In genomic region chr2:190781604-190782198, GRCh38 we compare ENCODE assay signal across 8 cellular contexts.
DNase-seq lines count a peak whose midpoint lies in the region; ATAC-seq and TF ChIP-seq lines count a peak whose summit lies in the region.

No MANE protein-coding gene starts in this region.

- H3K79me2 ChIP-seq in OCI-LY1 (ENCODE audit: insufficient read depth, low read length): no peaks in the 10 kb centered on the region

- peak; percentile 60 to 87 for TF ChIP-seq CTCF in Caco-2 (IDR thresholded peaks at IDR 0.05; ENCODE audit: insufficient read depth in 1 of 2, low read depth in 1 of 2, low read length in 1 of 2, severe bottlenecking in 1 of 2, unreplicated experiment in 1 of 2)
- TF ChIP-seq CTCF in HL-60 (IDR thresholded peaks at IDR 0.05; ENCODE audit: insufficient read depth, low read length): peak; percentile 6
- TF ChIP-seq CTCF in OCI-LY1 (IDR thresholded peaks at IDR 0.05; ENCODE audit: low read length): peak; percentile 43
- peak; percentile 57 for TF ChIP-seq CTCF in fibroblast of villous mesenchyme (IDR thresholded peaks at IDR 0.05; ENCODE audit: insufficient read depth, low read depth, low read length)

- BruUV-seq in Caco-2 (replicated peaks; lab: Mats Ljungman, UMichigan): no TSS peak

- no peaks in the 10 kb centered on the region for H3K36me3 Mint-ChIP-seq in Caco-2 (ENCODE audit: insufficient read depth, unreplicated experiment)

- no peak overlapping the region for H3K4me2 ChIP-seq in OCI-LY1 (ENCODE audit: low read length)

- CTCF ChIA-PET in Caco-2 (lab: Charles Lee): interaction anchor here (0.8 kb wide), 1 partner anchor 166 kb away, joined by 3 read pairs; no protein-coding TSS in a partner anchor

- H2AFZ ChIP-seq in OCI-LY1 (ENCODE audit: low read length): no peak overlapping the region

- POLR2A ChIA-PET in Caco-2 (lab: Charles Lee): no interaction called here

- no peak overlapping the region for H3K4me3 Mint-ChIP-seq in Caco-2 (ENCODE audit: unreplicated experiment)

- no peaks in the 10 kb centered on the region for H3K27me3 Mint-ChIP-seq in Caco-2 (ENCODE audit: insufficient read depth, unreplicated experiment)

- peaks cover 40% of the 10 kb centered on the region for H3K4me1 Mint-ChIP-seq in Caco-2 (ENCODE audit: low read depth, unreplicated experiment)

- DNase-seq in Caco-2: peak; percentile 63 to 75
- DNase-seq in HL-60 (ENCODE audit: low read depth in 1 of 2, low spot score in 1 of 2): peak; percentile 28 to 57
- peak; percentile 48 to 65 for DNase-seq in activated T-cell treated with anti-CD3 and anti-CD28 coated beads, Interleukin-2, amount 50 U/mL, for 48 hours
- peak; percentile 78 for DNase-seq in fibroblast of villous mesenchyme (ENCODE audit: low read depth)
- peak; percentile 40 for DNase-seq in pons (ENCODE audit: low spot score)

- peak overlapping the region; percentile 58 for H3K27ac Mint-ChIP-seq in Caco-2 (ENCODE audit: unreplicated experiment)

- H3K27ac ChIP-seq in HL-60 (replicated peaks): no peak overlapping the region
- no peak overlapping the region for H3K27ac ChIP-seq in OCI-LY1 (ENCODE audit: low read depth, low read length, poor library complexity, severe bottlenecking)

- peaks cover 14% of the 10 kb centered on the region for H3K9me3 Mint-ChIP-seq in Caco-2 (ENCODE audit: unreplicated experiment)

- no peak overlapping the region for H3K4me3 ChIP-seq in Caco-2 (ENCODE audit: low read depth, low read length)
- H3K4me3 ChIP-seq in HL-60 (replicated peaks; ENCODE audit: insufficient read depth, low read length): no peak overlapping the region
- no peak overlapping the region for H3K4me3 ChIP-seq in OCI-LY1 (ENCODE audit: low read depth, low read length, poor library complexity, severe bottlenecking)
- no peak overlapping the region for H3K4me3 ChIP-seq in fibroblast of villous mesenchyme (ENCODE audit: low read depth, low read length)

- ATAC-seq in HG02642 (IDR thresholded peaks at IDR 0.05; ENCODE audit: poor library complexity, unreplicated experiment): no peak
- no peak for ATAC-seq in GM19035 (IDR thresholded peaks at IDR 0.05; ENCODE audit: unreplicated experiment)

- no peak overlapping the region for H3K9ac ChIP-seq in OCI-LY1 (ENCODE audit: low read length)

- intact Hi-C loops in Caco-2 (cut with micrococcal nuclease; ENCODE audit: unreplicated experiment): loop anchor here (1.0 to 2.0 kb wide), 7 partner anchors 23 to 373 kb away; partner anchors contain the start of gene GLS

- H3K9me3 ChIP-seq in Caco-2 (peaks cover 6% of the 10 kb centered on the region), OCI-LY1 (ENCODE audit: low read length) (peaks cover 8% of the 10 kb centered on the region; the same call in 1 of the 2 replicates)

- no peaks in the 10 kb centered on the region for H4K20me1 ChIP-seq in OCI-LY1 (ENCODE audit: insufficient read depth, low read length)

- no peaks in the 10 kb centered on the region for H3K27me3 ChIP-seq in Caco-2 (replicated peaks; ENCODE audit: control insufficient read depth, insufficient read depth, low read length)
- H3K27me3 ChIP-seq in HL-60 (ENCODE audit: insufficient read depth, poor library complexity, severe bottlenecking): no peaks in the 10 kb centered on the region
- H3K27me3 ChIP-seq in OCI-LY1 (ENCODE audit: insufficient read depth, low read length): peaks cover 4% of the 10 kb centered on the region; the same call in 1 of the 2 replicates

- H3K9me2 ChIP-seq in OCI-LY1 (ENCODE audit: low read depth, low read length): no peaks in the 10 kb centered on the region

- H3F3A ChIP-seq in OCI-LY1 (ENCODE audit: insufficient read depth, low read length): no peaks in the 10 kb centered on the region

- H3K36me3 ChIP-seq in Caco-2 (ENCODE audit: control insufficient read depth, insufficient read depth, low read length) (no peaks in the 10 kb centered on the region), OCI-LY1 (ENCODE audit: insufficient read depth, low read length) (no peaks in the 10 kb centered on the region)

- H3K4me1 ChIP-seq in Caco-2 (peaks cover 17% of the 10 kb centered on the region), OCI-LY1 (ENCODE audit: insufficient read depth, low read length, severe bottlenecking) (no peaks in the 10 kb centered on the region)

Comparison
In these comparisons a context has a peak if more than half of its experiments do, and no peak if none do; other contexts are left out.
1. CTCF ChIP-seq: peak in every context shown above with its lines; median percentile 74 in Caco-2; 57 in fibroblast of villous mesenchyme; 43 in OCI-LY1; 6 in HL-60.